In genomic region chr10:3074145-3074665, GRCh38 we compare ENCODE assay signal across 2 cellular contexts.
TF ChIP-seq lines count a peak whose summit lies in the region.

No MANE protein-coding gene starts in this region.

TF ChIP-seq in K562, 482 proteins besides CTCF, POLR2A, EP300 and RAD21 (continues in another document):
- TF ChIP-seq ZNF146 (CRISPR knock-in tag; IDR thresholded peaks at IDR 0.05; ENCODE audit: unreplicated experiment) (no peak), TAF15 (IDR thresholded peaks at IDR 0.05; ENCODE audit: low read depth, low read length) (no peak), FOXA3 (CRISPR knock-in tag; conservative IDR thresholded peaks at IDR 0.05 in 1 of 2, IDR thresholded peaks at IDR 0.05 in 1 of 2) (no peak), ARID1B (IDR thresholded peaks at IDR 0.05) (peak; percentile 90), MGA (IDR thresholded peaks at IDR 0.05) (peak; percentile 49), KLF16 (IDR thresholded peaks at IDR 0.05) (peak; percentile 9; the same call in 1 of the 2 replicates), SAFB (IDR thresholded peaks at IDR 0.05; ENCODE audit: borderline replicate concordance, low read depth, low read length) (no peak), NONO (IDR thresholded peaks at IDR 0.05; ENCODE audit: low read depth in 2 of 2, low read length in 1 of 2) (no peak), DDX20 (tag; IDR thresholded peaks at IDR 0.05; ENCODE audit: low read depth) (no peak), TGIF2 (CRISPR knock-in tag; IDR thresholded peaks at IDR 0.05) (no peak), CREB5 (CRISPR knock-in tag; IDR thresholded peaks at IDR 0.05) (no peak), ZKSCAN3 (CRISPR knock-in tag; IDR thresholded peaks at IDR 0.05) (no peak), ZNF431 (CRISPR knock-in tag; IDR thresholded peaks at IDR 0.05) (no peak), DLX4 (CRISPR knock-in tag; IDR thresholded peaks at IDR 0.05) (no peak), EWSR1 (IDR thresholded peaks at IDR 0.05; ENCODE audit: borderline replicate concordance, low read depth, partially characterized antibody) (no peak), COPS2 (conservative IDR thresholded peaks at IDR 0.05) (no peak)

TF ChIP-seq in HEK293T, 16 proteins besides CTCF, POLR2A, EP300 and RAD21:
- TF ChIP-seq NFRKB (IDR thresholded peaks at IDR 0.05) (no peak), SUZ12 (IDR thresholded peaks at IDR 0.05) (no peak), FOXA1 (IDR thresholded peaks at IDR 0.05) (no peak), ARNT (IDR thresholded peaks at IDR 0.05) (no peak), FOXM1 (IDR thresholded peaks at IDR 0.05; ENCODE audit: borderline replicate concordance) (no peak), BHLHE40 (IDR thresholded peaks at IDR 0.05; ENCODE audit: borderline replicate concordance) (no peak), LEF1 (IDR thresholded peaks at IDR 0.05; ENCODE audit: borderline replicate concordance) (no peak), TARDBP (IDR thresholded peaks at IDR 0.05) (no peak), FOXK2 (IDR thresholded peaks at IDR 0.05) (no peak), PKNOX1 (IDR thresholded peaks at IDR 0.05) (no peak), ZNF384 (IDR thresholded peaks at IDR 0.05) (no peak), ELF4 (IDR thresholded peaks at IDR 0.05) (no peak), L3MBTL2 (conservative IDR thresholded peaks at IDR 0.05) (no peak), HDGF (IDR thresholded peaks at IDR 0.05; ENCODE audit: borderline replicate concordance) (no peak)
